1 cellular context compared by ENCODE assay signal in the genomic region with DNA sequence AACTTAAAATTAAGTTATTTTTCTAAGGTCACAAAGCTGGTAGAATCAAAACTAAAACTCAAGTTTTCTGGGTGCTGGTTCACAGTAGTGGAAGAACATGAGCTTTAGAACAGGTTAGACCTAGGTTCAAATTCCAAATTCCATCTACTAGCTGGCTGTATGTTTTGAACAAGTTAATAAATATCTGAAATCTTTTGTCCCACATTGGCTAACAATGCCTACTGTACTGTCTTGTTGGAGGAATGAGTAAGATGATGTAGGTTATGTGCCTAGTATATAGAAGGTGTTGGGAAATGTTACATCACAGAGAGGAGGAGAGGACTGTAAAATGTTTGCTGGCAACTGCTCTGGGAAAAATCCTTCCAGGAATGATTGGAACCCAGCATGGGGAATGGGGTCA.
TF ChIP-seq lines count a peak whose summit lies in the region.

No MANE protein-coding gene starts in this region.

TF ChIP-seq in HepG2, 621 proteins besides CTCF, POLR2A, EP300 and RAD21 (continued from another document):
- TF ChIP-seq, protein P1, sequence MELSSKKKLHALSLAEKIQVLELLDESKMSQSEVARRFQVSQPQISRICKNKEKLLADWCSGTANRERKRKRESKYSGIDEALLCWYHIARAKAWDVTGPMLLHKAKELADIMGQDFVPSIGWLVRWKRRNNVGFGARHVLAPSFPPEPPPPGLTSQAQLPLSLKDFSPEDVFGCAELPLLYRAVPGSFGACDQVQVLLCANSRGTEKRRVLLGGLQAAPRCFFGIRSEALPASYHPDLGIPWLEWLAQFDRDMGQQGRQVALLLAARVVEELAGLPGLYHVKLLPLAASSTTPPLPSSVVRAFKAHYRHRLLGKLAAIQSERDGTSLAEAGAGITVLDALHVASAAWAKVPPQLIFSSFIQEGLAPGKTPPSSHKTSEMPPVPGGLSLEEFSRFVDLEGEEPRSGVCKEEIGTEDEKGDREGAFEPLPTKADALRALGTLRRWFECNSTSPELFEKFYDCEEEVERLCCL (CRISPR knock-in tag; IDR thresholded peaks at IDR 0.05; ENCODE audit: borderline replicate concordance): no peak
- TF ChIP-seq ZNF747 (CRISPR knock-in tag; IDR thresholded peaks at IDR 0.05; ENCODE audit: borderline replicate concordance) (no peak), SOX6 (IDR thresholded peaks at IDR 0.05) (no peak), SOX6 (CRISPR knock-in tag; IDR thresholded peaks at IDR 0.05) (peak; percentile 92), XRCC5 (optimal IDR thresholded peaks at IDR 0.05; ENCODE audit: low read length) (no peak), DMAP1 (CRISPR knock-in tag; IDR thresholded peaks at IDR 0.05) (peak; percentile 24; the same call in 1 of the 2 replicates), ZNF10 (CRISPR knock-in tag; IDR thresholded peaks at IDR 0.05; ENCODE audit: borderline replicate concordance, low read depth) (no peak), ZNF703 (CRISPR knock-in tag; IDR thresholded peaks at IDR 0.05; ENCODE audit: borderline replicate concordance) (no peak), KMT2A (CRISPR knock-in tag; IDR thresholded peaks at IDR 0.05) (no peak), ZNF644 (CRISPR knock-in tag; IDR thresholded peaks at IDR 0.05; ENCODE audit: low read depth) (0 out of 2 replicates have a peak, but pooled peaks have one; percentile 24), HES4 (CRISPR knock-in tag; IDR thresholded peaks at IDR 0.05; ENCODE audit: borderline replicate concordance) (no peak), CC2D1A (CRISPR knock-in tag; IDR thresholded peaks at IDR 0.05) (no peak), HNF4G (IDR thresholded peaks at IDR 0.05; ENCODE audit: borderline replicate concordance, low read depth, low read length) (peak; percentile 68; the same call in 1 of the 2 replicates), HNF4G (CRISPR knock-in tag; IDR thresholded peaks at IDR 0.05; ENCODE audit: borderline replicate concordance, low read depth) (no peak), ZFP62 (CRISPR knock-in tag; IDR thresholded peaks at IDR 0.05) (no peak), EZH2 (conservative IDR thresholded peaks at IDR 0.05; ENCODE audit: low read depth, low read length) (no peak), NFE2L1 (CRISPR knock-in tag; IDR thresholded peaks at IDR 0.05; ENCODE audit: borderline replicate concordance) (no peak)
- TF ChIP-seq, protein P2, sequence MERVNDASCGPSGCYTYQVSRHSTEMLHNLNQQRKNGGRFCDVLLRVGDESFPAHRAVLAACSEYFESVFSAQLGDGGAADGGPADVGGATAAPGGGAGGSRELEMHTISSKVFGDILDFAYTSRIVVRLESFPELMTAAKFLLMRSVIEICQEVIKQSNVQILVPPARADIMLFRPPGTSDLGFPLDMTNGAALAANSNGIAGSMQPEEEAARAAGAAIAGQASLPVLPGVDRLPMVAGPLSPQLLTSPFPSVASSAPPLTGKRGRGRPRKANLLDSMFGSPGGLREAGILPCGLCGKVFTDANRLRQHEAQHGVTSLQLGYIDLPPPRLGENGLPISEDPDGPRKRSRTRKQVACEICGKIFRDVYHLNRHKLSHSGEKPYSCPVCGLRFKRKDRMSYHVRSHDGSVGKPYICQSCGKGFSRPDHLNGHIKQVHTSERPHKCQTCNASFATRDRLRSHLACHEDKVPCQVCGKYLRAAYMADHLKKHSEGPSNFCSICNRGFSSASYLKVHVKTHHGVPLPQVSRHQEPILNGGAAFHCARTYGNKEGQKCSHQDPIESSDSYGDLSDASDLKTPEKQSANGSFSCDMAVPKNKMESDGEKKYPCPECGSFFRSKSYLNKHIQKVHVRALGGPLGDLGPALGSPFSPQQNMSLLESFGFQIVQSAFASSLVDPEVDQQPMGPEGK (CRISPR knock-in tag; IDR thresholded peaks at IDR 0.05): no peak
- TF ChIP-seq, protein P3, sequence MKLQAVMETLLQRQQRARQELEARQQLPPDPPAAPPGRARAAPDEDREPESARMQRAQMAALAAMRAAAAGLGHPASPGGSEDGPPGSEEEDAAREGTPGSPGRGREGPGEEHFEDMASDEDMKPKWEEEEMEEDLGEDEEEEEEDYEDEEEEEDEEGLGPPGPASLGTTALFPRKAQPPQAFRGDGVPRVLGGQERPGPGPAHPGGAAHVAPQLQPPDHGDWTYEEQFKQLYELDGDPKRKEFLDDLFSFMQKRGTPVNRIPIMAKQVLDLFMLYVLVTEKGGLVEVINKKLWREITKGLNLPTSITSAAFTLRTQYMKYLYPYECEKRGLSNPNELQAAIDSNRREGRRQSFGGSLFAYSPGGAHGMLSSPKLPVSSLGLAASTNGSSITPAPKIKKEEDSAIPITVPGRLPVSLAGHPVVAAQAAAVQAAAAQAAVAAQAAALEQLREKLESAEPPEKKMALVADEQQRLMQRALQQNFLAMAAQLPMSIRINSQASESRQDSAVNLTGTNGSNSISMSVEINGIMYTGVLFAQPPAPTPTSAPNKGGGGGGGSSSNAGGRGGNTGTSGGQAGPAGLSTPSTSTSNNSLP (IDR thresholded peaks at IDR 0.05; ENCODE audit: low read depth, low read length): peak; percentile 81
- TF ChIP-seq, protein P4, sequence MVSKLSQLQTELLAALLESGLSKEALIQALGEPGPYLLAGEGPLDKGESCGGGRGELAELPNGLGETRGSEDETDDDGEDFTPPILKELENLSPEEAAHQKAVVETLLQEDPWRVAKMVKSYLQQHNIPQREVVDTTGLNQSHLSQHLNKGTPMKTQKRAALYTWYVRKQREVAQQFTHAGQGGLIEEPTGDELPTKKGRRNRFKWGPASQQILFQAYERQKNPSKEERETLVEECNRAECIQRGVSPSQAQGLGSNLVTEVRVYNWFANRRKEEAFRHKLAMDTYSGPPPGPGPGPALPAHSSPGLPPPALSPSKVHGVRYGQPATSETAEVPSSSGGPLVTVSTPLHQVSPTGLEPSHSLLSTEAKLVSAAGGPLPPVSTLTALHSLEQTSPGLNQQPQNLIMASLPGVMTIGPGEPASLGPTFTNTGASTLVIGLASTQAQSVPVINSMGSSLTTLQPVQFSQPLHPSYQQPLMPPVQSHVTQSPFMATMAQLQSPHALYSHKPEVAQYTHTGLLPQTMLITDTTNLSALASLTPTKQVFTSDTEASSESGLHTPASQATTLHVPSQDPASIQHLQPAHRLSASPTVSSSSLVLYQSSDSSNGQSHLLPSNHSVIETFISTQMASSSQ (IDR thresholded peaks at IDR 0.05; ENCODE audit: low read depth): no peak
- TF ChIP-seq, protein P4 (CRISPR knock-in tag; IDR thresholded peaks at IDR 0.05; ENCODE audit: borderline replicate concordance): no peak
